1 cellular context compared by ENCODE assay signal in genomic region chr11:75767793-75768111, GRCh38.
A peak's percentile ranks its signal among the peaks of the same experiment; 100 is the strongest.
TF ChIP-seq lines count a peak whose summit lies in the region.

No MANE protein-coding gene starts in this region.

TF ChIP-seq in K562, 482 proteins besides CTCF, POLR2A, EP300 and RAD21:
- TF ChIP-seq NCOA4 (IDR thresholded peaks at IDR 0.05; ENCODE audit: partially characterized antibody) (peak; percentile 9), DEAF1 (CRISPR knock-in tag; IDR thresholded peaks at IDR 0.05) (0 out of 2 replicates have a peak, but pooled peaks have one; percentile 17), MYBL2 (IDR thresholded peaks at IDR 0.05; ENCODE audit: low read depth) (peak; percentile 18; the same call in 1 of the 2 replicates), MYBL2 (CRISPR knock-in tag; IDR thresholded peaks at IDR 0.05; ENCODE audit: borderline replicate concordance) (no peak), POLR2H (tag; IDR thresholded peaks at IDR 0.05; ENCODE audit: low read depth) (no peak), ZNF512 (tag; IDR thresholded peaks at IDR 0.05) (peak; percentile 58), NFXL1 (CRISPR knock-in tag; IDR thresholded peaks at IDR 0.05) (no peak), CBX1 (IDR thresholded peaks at IDR 0.05; ENCODE audit: low read depth) (peak; percentile 48; the same call in 1 of the 2 replicates), KAT8 (IDR thresholded peaks at IDR 0.05; ENCODE audit: low read depth) (no peak), TCF15 (CRISPR knock-in tag; IDR thresholded peaks at IDR 0.05) (no peak), CBX3 (IDR thresholded peaks at IDR 0.05; ENCODE audit: borderline replicate concordance in 1 of 2, low read length in 2 of 2) (peak in 1 of 2 experiments; percentile 49; a peak in 1 of 3 replicates), CUX1 (CRISPR knock-in tag; IDR thresholded peaks at IDR 0.05) (no peak), ZNF668 (CRISPR knock-in tag; IDR thresholded peaks at IDR 0.05) (no peak), RBM25 (IDR thresholded peaks at IDR 0.05; ENCODE audit: low read depth, low read length, severe bottlenecking) (peak; percentile 94), XRCC5 (IDR thresholded peaks at IDR 0.05; ENCODE audit: low read depth, low read length) (0 out of 2 replicates have a peak, but pooled peaks have one; percentile 2), ID3 (CRISPR knock-in tag; IDR thresholded peaks at IDR 0.05) (no peak), ID3 (tag; IDR thresholded peaks at IDR 0.05) (no peak), CHD4 (IDR thresholded peaks at IDR 0.05; ENCODE audit: insufficient read depth, insufficient replicate concordance, low read depth, low read length, poor library complexity, severe bottlenecking) (peak; percentile 94), HMG20B (CRISPR knock-in tag; IDR thresholded peaks at IDR 0.05) (no peak), BCOR (IDR thresholded peaks at IDR 0.05) (peak; percentile 98), ZFP91 (CRISPR knock-in tag; IDR thresholded peaks at IDR 0.05) (no peak), KDM1A (IDR thresholded peaks at IDR 0.05) (peak; percentile 83 to 93), ZBTB43 (CRISPR knock-in tag; IDR thresholded peaks at IDR 0.05) (0 out of 2 replicates have a peak, but pooled peaks have one; percentile 6), ADNP (tag; IDR thresholded peaks at IDR 0.05) (peak; percentile 96), RCOR1 (IDR thresholded peaks at IDR 0.05; ENCODE audit: borderline replicate concordance in 1 of 2, low read depth in 2 of 2, low read length in 2 of 2) (peak in 1 of 2 experiments; percentile 83; a peak in 1 of 4 replicates), L3MBTL2 (IDR thresholded peaks at IDR 0.05) (no peak), CREBBP (IDR thresholded peaks at IDR 0.05; ENCODE audit: low read depth, low read length) (no peak), SMARCA5 (IDR thresholded peaks at IDR 0.05) (peak; percentile 96; the same call in 1 of the 2 replicates), SAFB (IDR thresholded peaks at IDR 0.05; ENCODE audit: borderline replicate concordance, low read depth, low read length) (no peak), HDAC2 (IDR thresholded peaks at IDR 0.05) (peak; percentile 91)
